8 cellular contexts compared by ENCODE assay signal in genomic region chr16:684067-684794, GRCh38. TPM values are rescaled to one million over a fixed set of nuclear protein-coding genes. Genes with fewer than 3 reads are reported as not detected.
A peak's percentile ranks its signal among the peaks of the same experiment; 100 is the strongest.
DNase-seq lines count a peak whose midpoint lies in the region; ATAC-seq and TF ChIP-seq lines count a peak whose summit lies in the region.

TSS of gene JMJD8 (minus strand) at chr16:684334. CDS start at chr16:684319, 15 bp downstream.

- intact Hi-C loops in tibial artery (cut with DNase I; ENCODE audit: low total_unique reads): no loop called here

- peaks cover 34% of the 10 kb centered on the region for H3K4me1 ChIP-seq in adipocyte (ENCODE audit: control insufficient read depth, insufficient read depth, low read length)
- peaks cover 11% of the 10 kb centered on the region for H3K4me1 ChIP-seq in cardiac muscle cell (ENCODE audit: low read depth)
- peaks cover 24 to 32% of the 10 kb centered on the region in 2 experiments for H3K4me1 ChIP-seq in trophoblast cell (ENCODE audit: control insufficient read depth in 1 of 2, insufficient read depth in 2 of 2, low read length in 2 of 2)
- peaks cover 3 to 71% (median 56%) of the 10 kb centered on the region in 4 donors for H3K4me1 ChIP-seq in tibial artery

- no peaks in the 10 kb centered on the region for H3K27me3 ChIP-seq in adipocyte (replicated peaks; ENCODE audit: control insufficient read depth, insufficient read depth, low read length)
- H3K27me3 ChIP-seq in cardiac muscle cell: no peaks in the 10 kb centered on the region
- no peaks in the 10 kb centered on the region for H3K27me3 ChIP-seq in trophoblast cell (ENCODE audit: insufficient read depth, low read length)
- no peaks in the 10 kb centered on the region for H3K27me3 ChIP-seq in tibial artery

- peak within 1 kb of the TSS; percentile 70 for H2AFZ ChIP-seq in trophoblast cell (ENCODE audit: insufficient read depth, low read length, poor library complexity)

- H2AK5ac ChIP-seq in trophoblast cell (ENCODE audit: low read length): peak within 1 kb of the TSS; percentile 97

- H3K9me3 ChIP-seq in adipocyte (ENCODE audit: control insufficient read depth, low read length) (no peaks in the 10 kb centered on the region), cardiac muscle cell (ENCODE audit: low read depth) (no peaks in the 10 kb centered on the region), trophoblast cell (ENCODE audit: insufficient read depth, low read depth, low read length) (peaks cover 6% of the 10 kb centered on the region), tibial artery (no peaks in the 10 kb centered on the region)

- peak; percentile 65 for ATAC-seq in HG02759 (IDR thresholded peaks at IDR 0.05; ENCODE audit: unreplicated experiment)
- ATAC-seq in T-cell (replicated peaks in 1 of 4): peak; percentile 60 to 76 (median 66)

- no peak within 1 kb of the TSS for H2BK12ac ChIP-seq in trophoblast cell (ENCODE audit: low read length)

- no peaks in the 10 kb centered on the region for H3K9me3 Mint-ChIP-seq in T-cell

- H3K4me1 Mint-ChIP-seq in T-cell: peaks cover 12 to 45% (median 41%) of the 10 kb centered on the region in 3 donors

- peak within 1 kb of the TSS; percentile 92 for H4K91ac ChIP-seq in trophoblast cell (ENCODE audit: low read depth, low read length)

- H3K27ac Mint-ChIP-seq in T-cell: peak within 1 kb of the TSS; percentile 65 to 66

- H4K8ac ChIP-seq in trophoblast cell (ENCODE audit: low read depth, low read length): peak within 1 kb of the TSS; percentile 92

- H3K9ac ChIP-seq in adipocyte (ENCODE audit: low read length): peak within 1 kb of the TSS; percentile 85
- H3K9ac ChIP-seq in trophoblast cell (ENCODE audit: low read length): peak within 1 kb of the TSS; percentile 81

- H3K14ac ChIP-seq in trophoblast cell (ENCODE audit: low read length): peak within 1 kb of the TSS; percentile 97

- H3K4ac ChIP-seq in trophoblast cell (ENCODE audit: low read depth, low read length): peak within 1 kb of the TSS; percentile 18

- H3K27me3 Mint-ChIP-seq in T-cell: no peaks in the 10 kb centered on the region

- WGBS in trophoblast cell (ENCODE audit: extremely low coverage, insufficient coverage, insufficient read length): no CpG with 5 or more reads among the region's 91 CpGs

- DNase-seq in NCI-H1436 treated with DMSO at 0.1 percent for 48 hours (lab: John Stamatoyannopoulos, UW) (peak; percentile 60), T-cell (peak; percentile 85 to 97 (median 91)), adipocyte (ENCODE audit: low read depth) (peak; percentile 99), cardiac muscle cell (ENCODE audit: low read depth in 1 of 2, low spot score in 1 of 2) (peak; percentile 97 to 98), trophoblast cell (peak; percentile 94 to 95), tibial artery (peak; percentile 95 to 98)

- POLR2A ChIA-PET in T-cell (lab: Charles Lee): no interaction called here

- peak within 1 kb of the TSS; percentile 69 to 79 (median 77) for H3K4me3 Mint-ChIP-seq in T-cell

- H3K79me2 ChIP-seq in trophoblast cell (ENCODE audit: control insufficient read depth, insufficient read depth, low read length, poor library complexity): peaks cover 21% of the 10 kb centered on the region

- H3K36me3 ChIP-seq in adipocyte (ENCODE audit: control insufficient read depth, insufficient read depth, low read length, severe bottlenecking): peaks cover 25% of the 10 kb centered on the region
- H3K36me3 ChIP-seq in cardiac muscle cell: peaks cover 32% of the 10 kb centered on the region
- H3K36me3 ChIP-seq in trophoblast cell (ENCODE audit: control insufficient read depth in 1 of 2, insufficient read depth in 2 of 2, low read length in 2 of 2): peaks cover 54 to 57% of the 10 kb centered on the region in 2 experiments
- peaks cover 18 to 50% (median 24%) of the 10 kb centered on the region in 3 donors for H3K36me3 ChIP-seq in tibial artery

- peaks cover 14% of the 10 kb centered on the region for H3K79me1 ChIP-seq in trophoblast cell (ENCODE audit: low read length)

- H2BK5ac ChIP-seq in trophoblast cell (ENCODE audit: low read depth, low read length, poor library complexity): peak within 1 kb of the TSS; percentile 47

- peak within 1 kb of the TSS; percentile 86 for H3K4me3 ChIP-seq in GM12875 (ENCODE audit: low read depth, low read length)
- peak within 1 kb of the TSS; percentile 83 for H3K4me3 ChIP-seq in adipocyte (ENCODE audit: low read length)
- H3K4me3 ChIP-seq in cardiac muscle cell: peak within 1 kb of the TSS; percentile 71
- peak within 1 kb of the TSS; percentile 98 for H3K4me3 ChIP-seq in trophoblast cell (ENCODE audit: low read depth, low read length)
- peak within 1 kb of the TSS; percentile 59 to 60 for H3K4me3 ChIP-seq in tibial artery

- H3K18ac ChIP-seq in trophoblast cell (ENCODE audit: low read length): peak within 1 kb of the TSS; percentile 60

- H3K23ac ChIP-seq in trophoblast cell (ENCODE audit: low read length): no peak within 1 kb of the TSS

- peak within 1 kb of the TSS; percentile 55 for H2BK120ac ChIP-seq in trophoblast cell (ENCODE audit: insufficient read depth, low read length, poor library complexity)

- CTCF ChIA-PET in T-cell (lab: Charles Lee): no interaction called here

- H3K4me2 ChIP-seq in trophoblast cell (ENCODE audit: low read length): peak within 1 kb of the TSS; percentile 90

- H3K27ac ChIP-seq in cardiac muscle cell (peak within 1 kb of the TSS; percentile 71), trophoblast cell (ENCODE audit: low read depth, low read length) (peak within 1 kb of the TSS; percentile 59), tibial artery (peak within 1 kb of the TSS; percentile 67 to 86)

- peak within 1 kb of the TSS; percentile 81 for H4K12ac ChIP-seq in trophoblast cell (ENCODE audit: low read depth, low read length)

- TF ChIP-seq CTCF in GM12875 (IDR thresholded peaks at IDR 0.05; ENCODE audit: borderline replicate concordance, insufficient read depth, low read depth, low read length): no peak
- no peak for TF ChIP-seq CTCF in cardiac muscle cell (IDR thresholded peaks at IDR 0.05; ENCODE audit: low read depth, low read length)
- no peak for TF ChIP-seq CTCF in tibial artery (IDR thresholded peaks at IDR 0.05)

- peaks cover 4% of the 10 kb centered on the region for H3K36me3 Mint-ChIP-seq in T-cell

RNA-seq across cellular contexts. Expression of gene JMJD8, which starts in this region (rescaled TPM):
- 10 to 100 TPM; 27.3 to 54.4 (median 49.1) TPM for total RNA-seq in T-cell
- total RNA-seq in cardiac muscle cell: 105 and 134 TPM in 2 replicates
- polyA plus RNA-seq in cardiac muscle cell: 107 and 118 TPM in 2 replicates
- 38.3 and 39.8 TPM in 2 replicates for polyA plus RNA-seq in trophoblast cell (2013)

Comparison
In these comparisons a context has a peak if more than half of its experiments do, and no peak if none do; other contexts are left out.
1. Peak in every context shown above with its lines: DNase-seq, ATAC-seq, H3K4me3 ChIP-seq and H3K27ac ChIP-seq.